Comparison of ENCODE assay signal across 23 cellular contexts in the genomic region with DNA sequence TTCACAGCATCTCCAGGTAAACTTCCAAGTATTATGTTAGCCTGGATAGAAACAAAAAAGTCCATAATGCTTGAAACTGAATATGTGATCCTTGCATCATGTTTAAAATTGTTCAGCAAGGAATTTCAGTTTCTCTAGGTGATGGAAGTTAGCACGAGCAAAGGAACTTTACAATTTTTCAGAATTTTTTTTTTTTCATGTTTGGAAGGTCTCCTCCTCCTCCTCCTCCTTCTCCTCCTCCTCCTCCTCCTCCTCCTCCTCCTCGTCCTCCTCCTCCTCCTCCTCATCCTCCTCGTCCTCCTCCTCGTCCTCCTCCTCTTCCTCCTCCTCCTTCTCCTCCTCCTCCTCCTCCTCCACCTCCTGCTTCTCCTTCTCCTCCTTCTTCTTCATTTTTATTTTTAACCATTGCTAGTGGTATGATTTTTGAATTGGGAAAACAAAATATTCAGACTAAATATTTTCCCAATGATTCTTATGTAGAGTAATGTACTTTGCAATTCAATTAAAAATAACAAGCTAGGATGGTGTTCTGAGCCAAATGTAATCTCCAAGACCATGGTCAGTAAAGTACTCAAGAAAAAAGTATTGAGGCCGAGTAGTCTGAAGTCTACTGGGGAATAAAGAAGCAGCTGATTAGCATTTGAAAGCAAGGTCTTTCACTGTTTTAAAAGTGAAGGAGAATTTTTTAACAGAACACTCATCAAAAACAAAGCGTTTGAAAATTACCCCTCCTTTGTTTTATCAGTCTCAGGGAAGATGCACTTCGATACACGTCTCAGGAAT.
"Had no signal": no experiment of that assay in that cellular context is flagged by ENCODE, and none has a peak within 500 bp of the region (broad histone marks: within the 10 kb centered on the region; RNA-seq: fewer than 3 reads in every experiment).

No MANE protein-coding gene starts in this region.

- H3K27ac Mint-ChIP-seq: mesothelial cell of epicardium; naive B cell; natural killer cell treated with Interleukin-12 subunit alpha and Interleukin-12 subunit beta and Interleukin-15 and Interleukin-18, amount 100 ng/mL, for 72 hours; stimulated activated effector memory CD8-positive, alpha-beta T cell treated with anti-CD3 and anti-CD28 coated beads, Interleukin-12 subunit alpha, Interleukin-12 subunit beta, amount 100 ng/mL, for 72 hours; type B pancreatic cell had no signal

- H3K36me3 ChIP-seq: left lung, neutrophil, pancreas, sigmoid colon, stomach, thyroid gland had no signal

- ATAC-seq: left cardiac atrium; left lung; mucosa of descending colon; natural killer cell treated with Interleukin-12 subunit alpha and Interleukin-12 subunit beta and Interleukin-15 and Interleukin-18, amount 100 ng/mL, for 72 hours; pancreas; stimulated activated effector memory CD8-positive, alpha-beta T cell treated with anti-CD3 and anti-CD28 coated beads, Interleukin-12 subunit alpha, Interleukin-12 subunit beta, amount 100 ng/mL, for 72 hours had no signal

- H3K4me1 Mint-ChIP-seq: naive B cell; stimulated activated effector memory CD8-positive, alpha-beta T cell treated with anti-CD3 and anti-CD28 coated beads, Interleukin-12 subunit alpha, Interleukin-12 subunit beta, amount 100 ng/mL, for 72 hours had no signal

- H3K27me3 ChIP-seq: dorsolateral prefrontal cortex, left lung, neutrophil, pancreas, sigmoid colon, stomach, thyroid gland had no signal

- H3K4me1 ChIP-seq: left lung, pancreas, sigmoid colon, stomach, thyroid gland had no signal

- H3K36me3 Mint-ChIP-seq: mesothelial cell of epicardium; naive B cell; natural killer cell treated with Interleukin-12 subunit alpha and Interleukin-12 subunit beta and Interleukin-15 and Interleukin-18, amount 100 ng/mL, for 72 hours; stimulated activated effector memory CD8-positive, alpha-beta T cell treated with anti-CD3 and anti-CD28 coated beads, Interleukin-12 subunit alpha, Interleukin-12 subunit beta, amount 100 ng/mL, for 72 hours; type B pancreatic cell had no signal

- H3K27me3 Mint-ChIP-seq: naive B cell; natural killer cell treated with Interleukin-12 subunit alpha and Interleukin-12 subunit beta and Interleukin-15 and Interleukin-18, amount 100 ng/mL, for 72 hours; type B pancreatic cell had no signal

- H3K27ac ChIP-seq: dorsolateral prefrontal cortex, left lung, neutrophil, pancreas, sigmoid colon, stomach, thyroid gland had no signal

- H3K4me3 ChIP-seq: dorsolateral prefrontal cortex, left lung, mucosa of descending colon, pancreas, sigmoid colon, stomach, thyroid gland had no signal

- FAIRE-seq: frontal cortex, islet of Langerhans, pancreas had no signal

- H3K9me3 ChIP-seq: left lung, mucosa of descending colon, neutrophil, pancreas, sigmoid colon, stomach, thyroid gland had no signal

- H3K4me3 Mint-ChIP-seq: mesothelial cell of epicardium; naive B cell; natural killer cell treated with Interleukin-12 subunit alpha and Interleukin-12 subunit beta and Interleukin-15 and Interleukin-18, amount 100 ng/mL, for 72 hours; neural crest cell; stimulated activated effector memory CD8-positive, alpha-beta T cell treated with anti-CD3 and anti-CD28 coated beads, Interleukin-12 subunit alpha, Interleukin-12 subunit beta, amount 100 ng/mL, for 72 hours; type B pancreatic cell had no signal

- DNase-seq: dorsolateral prefrontal cortex; effector CD4-positive, alpha-beta T cell; hypothalamus; left cardiac atrium; left lung; mesenchymal stem cell; mucosa of descending colon; naive B cell; pancreas; sigmoid colon; stimulated activated CD4-positive, alpha-beta T cell treated with anti-CD3 and anti-CD28 coated beads, Interleukin-2, amount 100 ng/mL, for 24 hours; stimulated activated CD4-positive, alpha-beta T cell treated with anti-CD3 and anti-CD28 coated beads, Interleukin-4, amount 100 ng/mL, for 24 hours; stimulated activated naive CD4-positive, alpha-beta T cell treated with Interleukin-2 at 50 U/mL for 16 hours; stomach; thyroid gland had no signal

- H3K9me3 Mint-ChIP-seq: mesothelial cell of epicardium, neural crest cell, type B pancreatic cell had no signal
